Comparison of ENCODE assay signal across 8 cellular contexts in genomic region chr17:47530557-47531227, GRCh38. TPM values are rescaled to one million over a fixed set of nuclear protein-coding genes. Genes with fewer than 3 reads are reported as not detected.
DNase-seq lines count a peak whose midpoint lies in the region; ATAC-seq and TF ChIP-seq lines count a peak whose summit lies in the region.
"Not testable (repeated sequence)": the region's sequence is repeated elsewhere in the genome, so short reads cannot be mapped to it uniquely, and the experiment has no call there.

Gene NPEPPS (plus strand): TSS chr17:47531108. CDS start chr17:47531301, 193 bp downstream.

- TF ChIP-seq POLR2A in thyroid gland (IDR thresholded peaks at IDR 0.05) = peak in 1 of 2 donors; percentile 50

- 12 to 25% methylated on average over 26 to 54 of the region's 59 CpGs for WGBS in heart right ventricle, 2 donors
- 48 to 58% methylated on average over 10 to 16 of the region's 59 CpGs for WGBS in thyroid gland, 2 donors

- not testable (repeated sequence) for TF ChIP-seq CTCF in GM12875 (IDR thresholded peaks at IDR 0.05; ENCODE audit: borderline replicate concordance, insufficient read depth, low read depth, low read length); heart right ventricle (IDR thresholded peaks at IDR 0.05); thyroid gland (IDR thresholded peaks at IDR 0.05)

- H3K27ac ChIP-seq in heart right ventricle = peak within 1 kb of the TSS; percentile 77 to 92 (median 86)
- peak within 1 kb of the TSS; percentile 81 to 88 (median 86) for H3K27ac ChIP-seq in thyroid gland

- H3K27me3 ChIP-seq in heart right ventricle, thyroid gland: not testable (repeated sequence)

- DNase-seq in NCI-H1694 (lab: John Stamatoyannopoulos, UW) (peak; percentile 72), amygdala (lab: John Stamatoyannopoulos, UW) (peak in 55 of 56 donors; percentile 25 to 88 (median 74)), heart right ventricle (peak; percentile 91 to 93), pons (ENCODE audit: low spot score) (peak; percentile 69), thyroid gland (peak; percentile 87 to 89)

- H3K4me1 ChIP-seq in heart right ventricle = peaks cover 0 to 29% (median 17%) of the 10 kb centered on the region in 9 donors
- H3K4me1 ChIP-seq in thyroid gland = not testable (repeated sequence)

- not testable (repeated sequence) for H3K36me3 ChIP-seq in heart right ventricle, thyroid gland

- H3K9me3 ChIP-seq in heart right ventricle, thyroid gland: not testable (repeated sequence)

- H3K4me3 ChIP-seq in GM12875 (ENCODE audit: low read depth, low read length) (peak within 1 kb of the TSS; percentile 66), heart right ventricle (peak within 1 kb of the TSS; percentile 41 to 69 (median 64)), thyroid gland (replicated peaks in 1 of 3) (peak within 1 kb of the TSS in 2 of 3 donors; percentile 58 to 63)

- intact Hi-C loops in T-helper 2 cell treated with Interferon-gamma antibody and Interleukin-4, amounts not matched to agents 100 ng/mL and 5 ng/mL, for 36 hours (cut with micrococcal nuclease); thyroid gland (cut with DNase I): not testable (repeated sequence)
- intact Hi-C loops in heart right ventricle (cut with DNase I) = loop anchor here in 1 of 10 donors (10.0 kb wide), 1 partner anchor 84 kb away; no protein-coding TSS in a partner anchor

- ATAC-seq in HG02884 (IDR thresholded peaks at IDR 0.05; ENCODE audit: unreplicated experiment) (peak; percentile 60), heart right ventricle (peak; percentile 91 to 97 (median 94))

RNA-seq across cellular contexts. Expression of gene NPEPPS, which starts in this region (rescaled TPM):
- 88.5 and 95.5 TPM in 2 replicates for total RNA-seq in T-helper 2 cell treated with Interferon-gamma antibody and Interleukin-4, amounts not matched to agents 100 ng/mL and 5 ng/mL, for 36 hours
- total RNA-seq in heart right ventricle (100 to 1,000 TPM in 1 of 10 donors, 10 to 100 TPM in 9; 65.8 to 104 (median 86.9) TPM), thyroid gland (100 to 1,000 TPM in 3 of 4 donors, 10 to 100 TPM in 1; 78.9 to 150 (median 111) TPM)
- polyA plus RNA-seq in heart right ventricle = 10 to 100 TPM; 21.8 to 28.4 TPM

Comparison
In these comparisons a context has a peak if more than half of its experiments do, and no peak if none do; other contexts are left out.
1. Peak in every context shown above with its lines: DNase-seq, ATAC-seq, H3K4me3 ChIP-seq and H3K27ac ChIP-seq.